1 cellular context compared by ENCODE assay signal in genomic region chr9:14480561-14480960, GRCh38.
TF ChIP-seq lines count a peak whose summit lies in the region.

No MANE protein-coding gene starts in this region.

TF ChIP-seq in GM23338, 12 proteins besides CTCF, POLR2A, EP300 and RAD21 (continued from another document):
- no peak for TF ChIP-seq REST (IDR thresholded peaks at IDR 0.05; ENCODE audit: unreplicated experiment)
- no peak for TF ChIP-seq NANOG (IDR thresholded peaks at IDR 0.05; ENCODE audit: borderline replicate concordance)
- no peak for TF ChIP-seq EZH2 (IDR thresholded peaks at IDR 0.05; ENCODE audit: low read depth, unreplicated experiment)
TF ChIP-seq in GM23338: peak in this region for 0.
